ENCODE assay signal across 9 cellular contexts in genomic region chr22:42895087-42895486, GRCh38. TPM values are rescaled to one million over a fixed set of nuclear protein-coding genes. Genes with fewer than 3 reads are reported as not detected.
DNase-seq lines count a peak whose midpoint lies in the region; ATAC-seq, FAIRE-seq and TF ChIP-seq lines count a peak whose summit lies in the region.
"Had no signal": no experiment of that assay in that cellular context is flagged by ENCODE, and none has a peak within 500 bp of the region (broad histone marks: within the 10 kb centered on the region; RNA-seq: fewer than 3 reads in every experiment).

No MANE protein-coding gene starts in this region.

- no peaks in the 10 kb centered on the region for H3K9me3 ChIP-seq in pancreas

- intact Hi-C loops in pancreas (cut with DNase I) = no loop called here

- peaks cover 0 to 6% (median 0%) of the 10 kb centered on the region in 3 donors for H3K36me3 ChIP-seq in pancreas

- H3K4me3 ChIP-seq in Jurkat, Clone E6-1 (ENCODE audit: low read length) = no peak overlapping the region
- H3K4me3 ChIP-seq in pancreas = no peak overlapping the region

- no peak for FAIRE-seq in pancreas (lab: Jason Lieb, UNC)
- FAIRE-seq: A204.1 had no signal

- TF ChIP-seq CTCF in pancreas (IDR thresholded peaks at IDR 0.05) = no peak

- WGBS in adipose tissue, 3 donors = 32 to 48% (median 35%) methylated on average over 7 of the region's 7 CpGs
- 36 to 46% methylated on average over 7 of the region's 7 CpGs for WGBS in pancreas, 2 donors

- no peaks in the 10 kb centered on the region for H3K27me3 ChIP-seq in pancreas

- DNase-seq in SIG-M5 treated with dmso at 0.1 percent for 504 hours (lab: John Stamatoyannopoulos, UW; ENCODE audit: unreplicated experiment) (peak; percentile 44), SIG-M5 (lab: John Stamatoyannopoulos, UW) (no peak), pancreas (no peak), dedifferentiated amniotic fluid mesenchymal stem cell (ENCODE audit: extremely low spot score) (no peak), NCI-H524 (lab: John Stamatoyannopoulos, UW) (no peak)
- peak; percentile 10 for DNase-seq in Jurkat, Clone E6-1 (ENCODE audit: low read depth, low spot score)

- H3K27ac ChIP-seq in adipose tissue (ENCODE audit: low read depth, low read length) (peak overlapping the region; percentile 34), pancreas (peak overlapping the region; percentile 39 to 93 (median 67))

- H3K4me1 ChIP-seq in pancreas = peaks cover 42 to 68% (median 50%) of the 10 kb centered on the region in 3 donors

- no peak for ATAC-seq in pancreas
- no peak for ATAC-seq in HG03565 (IDR thresholded peaks at IDR 0.05; ENCODE audit: unreplicated experiment)

RNA-seq across cellular contexts. Expression of gene ARFGAP3, which starts 38.0 kb away (rescaled TPM):
- polyA plus RNA-seq in Jurkat, Clone E6-1 (2012; ENCODE audit: insufficient read depth, insufficient read length) = 51.6 TPM
- polyA plus RNA-seq in adipose tissue (10 to 100 TPM; 23.1 to 59.1 (median 27.9) TPM), pancreas (10 to 100 TPM; 39.1 to 45.4 TPM)
- total RNA-seq in pancreas = 10 to 100 TPM; 54.8 to 75.3 (median 62.1) TPM

Comparison
In these comparisons a context has a peak if more than half of its experiments do, and no peak if none do; other contexts are left out.
1. DNase-seq: peak in SIG-M5 treated with dmso at 0.1 percent for 504 hours (single experiment) and Jurkat, Clone E6-1 (single experiment); none in SIG-M5 (single experiment), pancreas (0 of 6), dedifferentiated amniotic fluid mesenchymal stem cell (single experiment) and NCI-H524 (0 of 2).